ENCODE assay signal across 1 cellular context in the genomic region with DNA sequence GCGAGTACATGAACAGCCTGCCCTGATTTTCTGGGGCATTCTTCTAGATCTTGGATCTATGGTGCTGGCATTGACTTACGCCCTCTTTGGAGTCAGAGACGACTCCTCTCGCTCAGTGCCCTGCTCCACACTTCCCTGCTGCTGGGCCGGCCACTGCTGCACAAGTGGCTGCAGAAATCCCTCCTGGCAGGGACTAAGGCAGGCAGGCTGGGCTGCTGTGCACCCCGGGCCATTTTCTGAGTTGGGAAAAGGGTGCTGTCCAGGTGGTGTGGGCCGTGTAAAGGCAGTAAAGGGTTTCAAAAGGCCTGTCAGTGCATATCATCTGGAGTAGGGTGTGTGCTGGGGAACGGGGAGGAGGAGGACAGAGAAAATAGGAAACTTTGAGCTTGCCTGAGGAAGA. TPM values are rescaled to one million over a fixed set of nuclear protein-coding genes. Genes with fewer than 3 reads are reported as not detected.
"Had no signal": no experiment of that assay in that cellular context is flagged by ENCODE, and none has a peak within 500 bp of the region (broad histone marks: within the 10 kb centered on the region; RNA-seq: fewer than 3 reads in every experiment).

No MANE protein-coding gene starts in this region.

RNA-seq across cellular contexts. Expression of gene KCNJ12, which starts 50.1 kb away (rescaled TPM):
- total RNA-seq: esophagus mucosa had no signal
